In genomic region chr11:73189723-73190556, GRCh38 we compare ENCODE assay signal across 1 cellular context.
TF ChIP-seq lines count a peak whose summit lies in the region.

No MANE protein-coding gene starts in this region.

TF ChIP-seq in H1, 55 proteins besides CTCF, POLR2A, EP300 and RAD21:
- TF ChIP-seq USF2 (IDR thresholded peaks at IDR 0.05; ENCODE audit: low read length) (no peak), TAF1 (IDR thresholded peaks at IDR 0.05; ENCODE audit: low read depth, low read length) (no peak), MAFK (IDR thresholded peaks at IDR 0.05; ENCODE audit: low read depth, low read length) (no peak), KDM4A (IDR thresholded peaks at IDR 0.05; ENCODE audit: low read depth, low read length, severe bottlenecking) (no peak)
